22 cellular contexts compared by ENCODE assay signal in the genomic region with DNA sequence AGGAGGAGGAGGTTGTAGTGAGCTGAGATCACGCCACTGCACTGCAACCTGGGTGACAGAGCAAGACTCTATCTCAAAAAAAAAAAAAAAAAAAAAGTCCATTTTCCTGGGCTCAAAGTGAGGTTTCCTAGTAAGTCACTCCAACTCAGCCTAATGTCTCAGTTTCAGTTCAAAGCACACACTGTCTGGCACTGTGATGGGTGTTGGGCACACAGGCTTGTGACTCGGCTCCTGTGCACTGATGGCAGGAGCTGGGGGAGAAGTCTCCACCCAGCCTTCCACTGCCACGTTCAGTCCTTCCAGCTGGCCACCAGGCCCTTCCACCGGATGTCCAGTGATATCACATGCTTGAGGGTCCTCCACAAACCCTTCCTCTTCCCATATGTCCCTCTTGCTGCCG.
"Had no signal": no experiment of that assay in that cellular context is flagged by ENCODE, and none has a peak within 500 bp of the region (broad histone marks: within the 10 kb centered on the region; RNA-seq: fewer than 3 reads in every experiment).

No MANE protein-coding gene starts in this region.

- H3K4me1 ChIP-seq: tibial artery had no signal

- H3K36me3 ChIP-seq: left ventricle myocardium inferior, neutrophil, tibial artery, upper lobe of left lung, vagina had no signal

- DNase-seq: cortex of kidney; effector CD8-positive, alpha-beta T cell; immature natural killer cell; left cardiac atrium; left ventricle myocardium inferior; mesendoderm; naive B cell; nephron progenitor cell; posterior cingulate gyrus; right cardiac atrium; stimulated activated CD4-positive, alpha-beta T cell treated with anti-CD3 and anti-CD28 coated beads, Interleukin-12 subunit alpha, Interleukin-12 subunit beta, amount 100 ng/mL, for 4 hours; stimulated activated naive CD4-positive, alpha-beta T cell treated with Interleukin-2 at 50 U/mL for 16 hours; tibial artery; upper lobe of left lung had no signal

- FAIRE-seq: endometrium, frontal cortex, keratinocyte, small intestine had no signal

- H3K27me3 ChIP-seq: dorsolateral prefrontal cortex, neutrophil, upper lobe of left lung, vagina had no signal

- H3K4me3 ChIP-seq: left ventricle myocardium inferior, lung, tibial artery, upper lobe of left lung, vagina had no signal

- H3K9me3 ChIP-seq: left ventricle myocardium inferior, neutrophil, tibial artery, upper lobe of left lung, vagina had no signal

- H3K27ac ChIP-seq: left ventricle myocardium inferior, neutrophil, tibial artery, upper lobe of left lung, vagina had no signal
